ENCODE assay signal across 1 cellular context in genomic region chr10:69334258-69335062, GRCh38.
TF ChIP-seq lines count a peak whose summit lies in the region.

No MANE protein-coding gene starts in this region.

TF ChIP-seq in K562, 482 proteins besides CTCF, POLR2A, EP300 and RAD21 (continued from another document and continues in another):
- no peak; a peak in 1 of 6 replicates for TF ChIP-seq ZBTB11 (CRISPR knock-in tag; IDR thresholded peaks at IDR 0.05)
- TF ChIP-seq POLR3A (IDR thresholded peaks at IDR 0.05; ENCODE audit: borderline replicate concordance, extremely low read depth, insufficient read depth, insufficient read length): no peak
- TF ChIP-seq, protein P1, sequence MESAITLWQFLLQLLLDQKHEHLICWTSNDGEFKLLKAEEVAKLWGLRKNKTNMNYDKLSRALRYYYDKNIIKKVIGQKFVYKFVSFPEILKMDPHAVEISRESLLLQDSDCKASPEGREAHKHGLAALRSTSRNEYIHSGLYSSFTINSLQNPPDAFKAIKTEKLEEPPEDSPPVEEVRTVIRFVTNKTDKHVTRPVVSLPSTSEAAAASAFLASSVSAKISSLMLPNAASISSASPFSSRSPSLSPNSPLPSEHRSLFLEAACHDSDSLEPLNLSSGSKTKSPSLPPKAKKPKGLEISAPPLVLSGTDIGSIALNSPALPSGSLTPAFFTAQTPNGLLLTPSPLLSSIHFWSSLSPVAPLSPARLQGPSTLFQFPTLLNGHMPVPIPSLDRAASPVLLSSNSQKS (CRISPR knock-in tag; IDR thresholded peaks at IDR 0.05): no peak
- no peak for TF ChIP-seq SETDB1 (IDR thresholded peaks at IDR 0.05; ENCODE audit: low read length)
- TF ChIP-seq ZBTB49 (CRISPR knock-in tag; IDR thresholded peaks at IDR 0.05; ENCODE audit: borderline replicate concordance): no peak
- TF ChIP-seq FOXA1 (IDR thresholded peaks at IDR 0.05; ENCODE audit: borderline replicate concordance): no peak
- no peak for TF ChIP-seq PCBP1 (IDR thresholded peaks at IDR 0.05; ENCODE audit: low read depth, low read length, poor library complexity, severe bottlenecking)
- TF ChIP-seq ZNF444 (CRISPR knock-in tag; IDR thresholded peaks at IDR 0.05): no peak
- TF ChIP-seq PHF20 (IDR thresholded peaks at IDR 0.05; ENCODE audit: partially characterized antibody): no peak
- TF ChIP-seq HCFC1 (IDR thresholded peaks at IDR 0.05; ENCODE audit: low read depth, low read length): no peak
- no peak for TF ChIP-seq ZNF384 (IDR thresholded peaks at IDR 0.05; ENCODE audit: low read depth, low read length)
- TF ChIP-seq, protein P2, sequence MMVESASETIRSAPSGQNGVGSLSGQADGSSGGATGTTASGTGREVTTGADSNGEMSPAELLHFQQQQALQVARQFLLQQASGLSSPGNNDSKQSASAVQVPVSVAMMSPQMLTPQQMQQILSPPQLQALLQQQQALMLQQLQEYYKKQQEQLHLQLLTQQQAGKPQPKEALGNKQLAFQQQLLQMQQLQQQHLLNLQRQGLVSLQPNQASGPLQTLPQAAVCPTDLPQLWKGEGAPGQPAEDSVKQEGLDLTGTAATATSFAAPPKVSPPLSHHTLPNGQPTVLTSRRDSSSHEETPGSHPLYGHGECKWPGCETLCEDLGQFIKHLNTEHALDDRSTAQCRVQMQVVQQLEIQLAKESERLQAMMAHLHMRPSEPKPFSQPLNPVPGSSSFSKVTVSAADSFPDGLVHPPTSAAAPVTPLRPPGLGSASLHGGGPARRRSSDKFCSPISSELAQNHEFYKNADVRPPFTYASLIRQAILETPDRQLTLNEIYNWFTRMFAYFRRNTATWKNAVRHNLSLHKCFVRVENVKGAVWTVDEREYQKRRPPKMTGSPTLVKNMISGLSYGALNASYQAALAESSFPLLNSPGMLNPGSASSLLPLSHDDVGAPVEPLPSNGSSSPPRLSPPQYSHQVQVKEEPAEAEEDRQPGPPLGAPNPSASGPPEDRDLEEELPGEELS (CRISPR knock-in tag; IDR thresholded peaks at IDR 0.05; ENCODE audit: borderline replicate concordance): 0 out of 2 replicates have a peak, but pooled peaks have one; percentile 60
- peak; percentile 50; the same call in 1 of the 2 replicates for TF ChIP-seq STAT5A (IDR thresholded peaks at IDR 0.05; ENCODE audit: borderline replicate concordance, low read length)
- no peak for TF ChIP-seq SRSF1 (IDR thresholded peaks at IDR 0.05; ENCODE audit: low read depth, low read length)
- TF ChIP-seq LCOR (CRISPR knock-in tag; IDR thresholded peaks at IDR 0.05): peak; percentile 59; the same call in 1 of the 2 replicates
- peak; percentile 64 to 68; a peak in 3 of 4 replicates for TF ChIP-seq KDM1A (IDR thresholded peaks at IDR 0.05)
- TF ChIP-seq SMAD4 (CRISPR knock-in tag; conservative IDR thresholded peaks at IDR 0.05): peak; percentile 39
- TF ChIP-seq MAX (CRISPR knock-in tag; IDR thresholded peaks at IDR 0.05): peak; percentile 94
- TF ChIP-seq SIRT6 (IDR thresholded peaks at IDR 0.05; ENCODE audit: low read depth, low read length): no peak
- no peak for TF ChIP-seq HNRNPH1 (optimal IDR thresholded peaks at IDR 0.05; ENCODE audit: low read depth, low read length)
- TF ChIP-seq RB1 (IDR thresholded peaks at IDR 0.05; ENCODE audit: low read depth): peak; percentile 77
- no peak for TF ChIP-seq ZNF280B (CRISPR knock-in tag; IDR thresholded peaks at IDR 0.05)
- no peak for TF ChIP-seq CBX5 (IDR thresholded peaks at IDR 0.05; ENCODE audit: borderline replicate concordance, low read depth)
- TF ChIP-seq ZNF77 (CRISPR knock-in tag; IDR thresholded peaks at IDR 0.05): no peak
- no peak for TF ChIP-seq TAF7 (tag; IDR thresholded peaks at IDR 0.05)
- no peak for TF ChIP-seq ZNF668 (CRISPR knock-in tag; IDR thresholded peaks at IDR 0.05)
- TF ChIP-seq PTBP1 (IDR thresholded peaks at IDR 0.05; ENCODE audit: low read depth, low read length): no peak
- no peak for TF ChIP-seq ZNF311 (CRISPR knock-in tag; IDR thresholded peaks at IDR 0.05)
- TF ChIP-seq SREBF2 (CRISPR knock-in tag; IDR thresholded peaks at IDR 0.05): no peak
- no peak for TF ChIP-seq ZFP1 (CRISPR knock-in tag; IDR thresholded peaks at IDR 0.05)
- TF ChIP-seq POLR2AphosphoS2 (IDR thresholded peaks at IDR 0.05; ENCODE audit: low read length): no peak; the same call in 1 of the 2 replicates
- TF ChIP-seq ESRRB (CRISPR knock-in tag; IDR thresholded peaks at IDR 0.05; ENCODE audit: borderline replicate concordance): no peak
- TF ChIP-seq HOMEZ (CRISPR knock-in tag; IDR thresholded peaks at IDR 0.05): no peak
- no peak for TF ChIP-seq SRSF3 (IDR thresholded peaks at IDR 0.05; ENCODE audit: insufficient read depth, low read length)
- TF ChIP-seq, protein P3, sequence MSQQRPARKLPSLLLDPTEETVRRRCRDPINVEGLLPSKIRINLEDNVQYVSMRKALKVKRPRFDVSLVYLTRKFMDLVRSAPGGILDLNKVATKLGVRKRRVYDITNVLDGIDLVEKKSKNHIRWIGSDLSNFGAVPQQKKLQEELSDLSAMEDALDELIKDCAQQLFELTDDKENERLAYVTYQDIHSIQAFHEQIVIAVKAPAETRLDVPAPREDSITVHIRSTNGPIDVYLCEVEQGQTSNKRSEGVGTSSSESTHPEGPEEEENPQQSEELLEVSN (IDR thresholded peaks at IDR 0.05; ENCODE audit: borderline replicate concordance in 1 of 2, extremely low read depth in 1 of 2, insufficient read depth in 1 of 2, insufficient read length in 1 of 2, low read depth in 1 of 2, low read length in 1 of 2, poor library complexity in 1 of 2, severe bottlenecking in 1 of 2): peak; percentile 77 to 86
- no peak for TF ChIP-seq BRCA1 (IDR thresholded peaks at IDR 0.05)
- no peak for TF ChIP-seq BRCA1 (CRISPR knock-in tag; IDR thresholded peaks at IDR 0.05)
- no peak for TF ChIP-seq FOXA3 (CRISPR knock-in tag; conservative IDR thresholded peaks at IDR 0.05 in 1 of 2, IDR thresholded peaks at IDR 0.05 in 1 of 2)
- no peak for TF ChIP-seq NCOA6 (IDR thresholded peaks at IDR 0.05)
- no peak for TF ChIP-seq RBM34 (IDR thresholded peaks at IDR 0.05; ENCODE audit: borderline replicate concordance, insufficient read depth, low read length)
- TF ChIP-seq KLF6 (CRISPR knock-in tag; IDR thresholded peaks at IDR 0.05; ENCODE audit: borderline replicate concordance): no peak
- no peak for TF ChIP-seq ID3 (CRISPR knock-in tag; IDR thresholded peaks at IDR 0.05)
- TF ChIP-seq ID3 (tag; IDR thresholded peaks at IDR 0.05): peak; percentile 63; the same call in 1 of the 2 replicates
- TF ChIP-seq, protein P4, sequence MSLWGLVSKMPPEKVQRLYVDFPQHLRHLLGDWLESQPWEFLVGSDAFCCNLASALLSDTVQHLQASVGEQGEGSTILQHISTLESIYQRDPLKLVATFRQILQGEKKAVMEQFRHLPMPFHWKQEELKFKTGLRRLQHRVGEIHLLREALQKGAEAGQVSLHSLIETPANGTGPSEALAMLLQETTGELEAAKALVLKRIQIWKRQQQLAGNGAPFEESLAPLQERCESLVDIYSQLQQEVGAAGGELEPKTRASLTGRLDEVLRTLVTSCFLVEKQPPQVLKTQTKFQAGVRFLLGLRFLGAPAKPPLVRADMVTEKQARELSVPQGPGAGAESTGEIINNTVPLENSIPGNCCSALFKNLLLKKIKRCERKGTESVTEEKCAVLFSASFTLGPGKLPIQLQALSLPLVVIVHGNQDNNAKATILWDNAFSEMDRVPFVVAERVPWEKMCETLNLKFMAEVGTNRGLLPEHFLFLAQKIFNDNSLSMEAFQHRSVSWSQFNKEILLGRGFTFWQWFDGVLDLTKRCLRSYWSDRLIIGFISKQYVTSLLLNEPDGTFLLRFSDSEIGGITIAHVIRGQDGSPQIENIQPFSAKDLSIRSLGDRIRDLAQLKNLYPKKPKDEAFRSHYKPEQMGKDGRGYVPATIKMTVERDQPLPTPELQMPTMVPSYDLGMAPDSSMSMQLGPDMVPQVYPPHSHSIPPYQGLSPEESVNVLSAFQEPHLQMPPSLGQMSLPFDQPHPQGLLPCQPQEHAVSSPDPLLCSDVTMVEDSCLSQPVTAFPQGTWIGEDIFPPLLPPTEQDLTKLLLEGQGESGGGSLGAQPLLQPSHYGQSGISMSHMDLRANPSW (CRISPR knock-in tag; IDR thresholded peaks at IDR 0.05): no peak
- TF ChIP-seq ILF3 (IDR thresholded peaks at IDR 0.05; ENCODE audit: borderline replicate concordance): no peak
- TF ChIP-seq ASH1L (IDR thresholded peaks at IDR 0.05; ENCODE audit: borderline replicate concordance, low read depth, partially characterized antibody): no peak
- no peak for TF ChIP-seq PATZ1 (CRISPR knock-in tag; IDR thresholded peaks at IDR 0.05; ENCODE audit: borderline replicate concordance)
- TF ChIP-seq ZNF766 (CRISPR knock-in tag; conservative IDR thresholded peaks at IDR 0.05): no peak
- no peak for TF ChIP-seq NCOA2 (IDR thresholded peaks at IDR 0.05; ENCODE audit: partially characterized antibody in 2 of 2)
